Comparison of ENCODE assay signal across 1 cellular context in genomic region chrX:123860506-123860840, GRCh38.
TF ChIP-seq lines count a peak whose summit lies in the region.

No MANE protein-coding gene starts in this region.

TF ChIP-seq in HepG2, 621 proteins besides CTCF, POLR2A, EP300 and RAD21 (continued from another document):
- TF ChIP-seq ZNF737 (CRISPR knock-in tag; IDR thresholded peaks at IDR 0.05; ENCODE audit: borderline replicate concordance) (no peak), ZNF546 (CRISPR knock-in tag; conservative IDR thresholded peaks at IDR 0.05) (no peak), KAT7 (CRISPR knock-in tag; IDR thresholded peaks at IDR 0.05; ENCODE audit: borderline replicate concordance) (no peak)
- TF ChIP-seq, protein P1, sequence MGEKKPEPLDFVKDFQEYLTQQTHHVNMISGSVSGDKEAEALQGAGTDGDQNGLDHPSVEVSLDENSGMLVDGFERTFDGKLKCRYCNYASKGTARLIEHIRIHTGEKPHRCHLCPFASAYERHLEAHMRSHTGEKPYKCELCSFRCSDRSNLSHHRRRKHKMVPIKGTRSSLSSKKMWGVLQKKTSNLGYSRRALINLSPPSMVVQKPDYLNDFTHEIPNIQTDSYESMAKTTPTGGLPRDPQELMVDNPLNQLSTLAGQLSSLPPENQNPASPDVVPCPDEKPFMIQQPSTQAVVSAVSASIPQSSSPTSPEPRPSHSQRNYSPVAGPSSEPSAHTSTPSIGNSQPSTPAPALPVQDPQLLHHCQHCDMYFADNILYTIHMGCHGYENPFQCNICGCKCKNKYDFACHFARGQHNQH (CRISPR knock-in tag; IDR thresholded peaks at IDR 0.05): no peak
TF ChIP-seq in HepG2: peak in this region for 6.
